27 cellular contexts compared by ENCODE assay signal in the genomic region with DNA sequence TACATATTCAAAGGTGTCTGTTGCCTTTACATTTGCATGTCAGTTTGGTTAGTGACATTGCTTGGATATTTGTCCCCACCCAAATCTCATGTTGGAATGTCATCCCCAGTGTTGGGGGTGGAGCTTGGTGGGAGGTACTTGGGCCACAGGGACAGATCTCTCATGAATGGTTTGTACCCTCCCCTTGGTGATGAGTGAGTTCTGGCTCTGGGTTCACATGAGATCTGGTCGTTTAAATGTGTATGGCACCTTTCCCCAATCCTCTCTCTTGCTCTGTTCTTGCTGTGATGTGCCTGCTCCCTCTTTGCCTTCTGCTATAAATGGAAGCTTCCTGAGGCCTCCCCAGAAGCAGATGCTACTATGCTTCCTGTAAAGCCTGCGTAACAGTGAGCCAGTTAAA.
"Had no signal": no experiment of that assay in that cellular context is flagged by ENCODE, and none has a peak within 500 bp of the region (broad histone marks: within the 10 kb centered on the region; RNA-seq: fewer than 3 reads in every experiment).

No MANE protein-coding gene starts in this region.

- H3K4me3 ChIP-seq: adrenal gland, body of pancreas, breast epithelium, SJCRH30, SK-N-MC had no signal

- DNase-seq: activated CD4-positive, alpha-beta memory T cell treated with anti-CD3 and anti-CD28 coated beads, Interleukin-2, amount 10 ng/mL, durations not matched to agents 7 days and 5 days; activated CD4-positive, alpha-beta T cell treated with anti-CD3 and anti-CD28 coated beads for 1 hour; activated CD4-positive, alpha-beta T cell treated with anti-CD3 and anti-CD28 coated beads for 48 hours; activated CD4-positive, CD25-positive, alpha-beta regulatory T cell; activated gamma-delta T cell; activated naive CD4-positive, alpha-beta T cell treated with anti-CD3 and anti-CD28 coated beads for 36 hours; activated T-cell treated with anti-CD3 and anti-CD28 coated beads, Interleukin-2, amount 50 U/mL, for 48 hours; MM.1S; MV-4-11; NCI-H1092; NCI-H187 treated with DMSO at 0.1 percent for 48 hours; NCI-H2081; NCI-H2171 treated with DMSO at 0.1 percent for 48 hours; NCI-H226; NCI-H446 treated with DMSO at 0.1 percent for 48 hours; NCI-H524; NCI-H69; NCI-H82; SHP77; SJCRH30; T1000; WERI-Rb-1 had no signal

- H3K27ac ChIP-seq: adrenal gland, body of pancreas, breast epithelium, KMS-11, SJCRH30, SK-N-MC, WERI-Rb-1 had no signal
